In genomic region chr12:120869376-120869775, GRCh38 we compare ENCODE assay signal across 1 cellular context.
TF ChIP-seq lines count a peak whose summit lies in the region.

No MANE protein-coding gene starts in this region.

TF ChIP-seq in WTC11, 78 proteins besides CTCF, POLR2A, EP300 and RAD21 (continued from another document):
- TF ChIP-seq, protein P1, sequence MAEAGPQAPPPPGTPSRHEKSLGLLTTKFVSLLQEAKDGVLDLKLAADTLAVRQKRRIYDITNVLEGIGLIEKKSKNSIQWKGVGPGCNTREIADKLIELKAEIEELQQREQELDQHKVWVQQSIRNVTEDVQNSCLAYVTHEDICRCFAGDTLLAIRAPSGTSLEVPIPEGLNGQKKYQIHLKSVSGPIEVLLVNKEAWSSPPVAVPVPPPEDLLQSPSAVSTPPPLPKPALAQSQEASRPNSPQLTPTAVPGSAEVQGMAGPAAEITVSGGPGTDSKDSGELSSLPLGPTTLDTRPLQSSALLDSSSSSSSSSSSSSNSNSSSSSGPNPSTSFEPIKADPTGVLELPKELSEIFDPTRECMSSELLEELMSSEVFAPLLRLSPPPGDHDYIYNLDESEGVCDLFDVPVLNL (CRISPR knock-in tag; IDR thresholded peaks at IDR 0.05; ENCODE audit: borderline replicate concordance, low read depth), result no peak
- TF ChIP-seq ARID4B (CRISPR knock-in tag; IDR thresholded peaks at IDR 0.05; ENCODE audit: borderline replicate concordance), result no peak
